In genomic region chr2:96143848-96144480, GRCh38 we compare ENCODE assay signal across 8 cellular contexts. TPM values are rescaled to one million over a fixed set of nuclear protein-coding genes. Genes with fewer than 3 reads are reported as not detected.
DNase-seq lines count a peak whose midpoint lies in the region; ATAC-seq and TF ChIP-seq lines count a peak whose summit lies in the region.

No MANE protein-coding gene starts in this region.

- H3K9me3 ChIP-seq in OCI-LY1 (ENCODE audit: low read length) (no peaks in the 10 kb centered on the region), ascending aorta (no peaks in the 10 kb centered on the region), mucosa of descending colon (no peaks in the 10 kb centered on the region)

- H3K36me3 ChIP-seq in OCI-LY1 (ENCODE audit: insufficient read depth, low read length) (peaks cover 28% of the 10 kb centered on the region), ascending aorta (no peaks in the 10 kb centered on the region), mucosa of descending colon (ENCODE audit: low read depth) (no peaks in the 10 kb centered on the region)

- H3K27me3 ChIP-seq in OCI-LY1 (ENCODE audit: insufficient read depth, low read length), result no peaks in the 10 kb centered on the region
- H3K27me3 ChIP-seq in ascending aorta, result no peaks in the 10 kb centered on the region

- intact Hi-C loops in ascending aorta (cut with DNase I) (loop anchor here (2.0 kb wide), 2 partner anchors 123 to 365 kb away; partner anchors contain the start of gene CIAO1), mucosa of descending colon (cut with DNase I, micrococcal nuclease) (no loop called here)

- peak; percentile 32; the same call in 1 of the 2 replicates for TF ChIP-seq CTCF in OCI-LY1 (IDR thresholded peaks at IDR 0.05; ENCODE audit: low read length)
- TF ChIP-seq CTCF in ascending aorta (IDR thresholded peaks at IDR 0.05), result no peak
- TF ChIP-seq CTCF in mucosa of descending colon (IDR thresholded peaks at IDR 0.05), result no peak

- no peak overlapping the region for H2AFZ ChIP-seq in OCI-LY1 (ENCODE audit: low read length)

- H3K27ac ChIP-seq in OCI-LY1 (ENCODE audit: low read depth, low read length, poor library complexity, severe bottlenecking) (peak overlapping the region; percentile 55), ascending aorta (no peak overlapping the region)

- H3K9me2 ChIP-seq in OCI-LY1 (ENCODE audit: low read depth, low read length), result no peaks in the 10 kb centered on the region

- peak overlapping the region; percentile 90 for H3K4me2 ChIP-seq in OCI-LY1 (ENCODE audit: low read length)

- peak overlapping the region; percentile 92 for H3K4me3 ChIP-seq in OCI-LY1 (ENCODE audit: low read depth, low read length, poor library complexity, severe bottlenecking)
- peak overlapping the region; percentile 76 to 78 for H3K4me3 ChIP-seq in ascending aorta
- H3K4me3 ChIP-seq in mucosa of descending colon, result no peak overlapping the region

- DNase-seq in SKM-1 treated with dmso at 0.1 percent for 144 hours (lab: John Stamatoyannopoulos, UW; ENCODE audit: unreplicated experiment) (peak; percentile 11), SKM-1 (lab: John Stamatoyannopoulos, UW; ENCODE audit: unreplicated experiment) (no peak), ascending aorta (ENCODE audit: low spot score in 2 of 2) (no peak), mucosa of descending colon (peak; percentile 35 to 62 (median 56)), DMS114 treated with DMSO at 0.1 percent for 48 hours (lab: John Stamatoyannopoulos, UW; ENCODE audit: unreplicated experiment) (no peak)
- no peak for DNase-seq in effector CD8-positive, alpha-beta T cell (lab: John Stamatoyannopoulos, UW)

- H3K4me1 ChIP-seq in OCI-LY1 (ENCODE audit: insufficient read depth, low read length, severe bottlenecking) (peaks cover 61% of the 10 kb centered on the region), ascending aorta (peaks cover 16 to 30% of the 10 kb centered on the region in 2 donors), mucosa of descending colon (ENCODE audit: low read depth) (peaks cover 17% of the 10 kb centered on the region)

- peak overlapping the region; percentile 90 for H3K9ac ChIP-seq in OCI-LY1 (ENCODE audit: low read length)

- no peaks in the 10 kb centered on the region for H3K79me2 ChIP-seq in OCI-LY1 (ENCODE audit: insufficient read depth, low read length)

- no peaks in the 10 kb centered on the region for H4K20me1 ChIP-seq in OCI-LY1 (ENCODE audit: insufficient read depth, low read length)

- no peaks in the 10 kb centered on the region for H3F3A ChIP-seq in OCI-LY1 (ENCODE audit: insufficient read depth, low read length)

- no peak for ATAC-seq in mucosa of descending colon
- no peak for ATAC-seq in HG03442 (IDR thresholded peaks at IDR 0.05; ENCODE audit: unreplicated experiment)

RNA-seq across cellular contexts. Expression of gene DUSP2, which starts 1.3 kb away (rescaled TPM):
- total RNA-seq in ascending aorta, result 7.2 TPM
- total RNA-seq in mucosa of descending colon, result 1 to 10 TPM; 1.5 to 2.3 (median 1.6) TPM

RNA-seq across cellular contexts. Expression of gene ASTL, which starts 5.7 kb away (rescaled TPM):
- total RNA-seq in ascending aorta, result not detected
- not detected for total RNA-seq in mucosa of descending colon

RNA-seq across cellular contexts. Expression of gene ADRA2B, which starts 27.6 kb away (rescaled TPM):
- total RNA-seq in ascending aorta (9.4 TPM), mucosa of descending colon (under 1 TPM; 0.17 to 0.73 (median 0.36) TPM)

Comparison
In these comparisons a context has a peak if more than half of its experiments do, and no peak if none do; other contexts are left out.
1. DNase-seq: peak in SKM-1 treated with dmso at 0.1 percent for 144 hours (single experiment) and mucosa of descending colon (3 of 3); none in SKM-1 (single experiment), ascending aorta (0 of 2), DMS114 treated with DMSO at 0.1 percent for 48 hours (single experiment) and effector CD8-positive, alpha-beta T cell (single experiment).